ENCODE assay signal across 1 cellular context in genomic region chr6:28081486-28081751, GRCh38.
TF ChIP-seq lines count a peak whose summit lies in the region.

No MANE protein-coding gene starts in this region.

TF ChIP-seq in IMR-90, 13 proteins besides CTCF, POLR2A, EP300 and RAD21 (continued from another document):
- TF ChIP-seq, protein P1, sequence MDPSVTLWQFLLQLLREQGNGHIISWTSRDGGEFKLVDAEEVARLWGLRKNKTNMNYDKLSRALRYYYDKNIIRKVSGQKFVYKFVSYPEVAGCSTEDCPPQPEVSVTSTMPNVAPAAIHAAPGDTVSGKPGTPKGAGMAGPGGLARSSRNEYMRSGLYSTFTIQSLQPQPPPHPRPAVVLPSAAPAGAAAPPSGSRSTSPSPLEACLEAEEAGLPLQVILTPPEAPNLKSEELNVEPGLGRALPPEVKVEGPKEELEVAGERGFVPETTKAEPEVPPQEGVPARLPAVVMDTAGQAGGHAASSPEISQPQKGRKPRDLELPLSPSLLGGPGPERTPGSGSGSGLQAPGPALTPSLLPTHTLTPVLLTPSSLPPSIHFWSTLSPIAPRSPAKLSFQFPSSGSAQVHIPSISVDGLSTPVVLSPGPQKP (IDR thresholded peaks at IDR 0.05; ENCODE audit: borderline replicate concordance, low read depth, low read length) = no peak
- no peak for TF ChIP-seq NFE2L2 (IDR thresholded peaks at IDR 0.05; ENCODE audit: low read depth, low read length)
- TF ChIP-seq MAZ (IDR thresholded peaks at IDR 0.05; ENCODE audit: borderline replicate concordance, low read depth, low read length) = no peak
- no peak for TF ChIP-seq USF2 (IDR thresholded peaks at IDR 0.05; ENCODE audit: low read depth, low read length)
- TF ChIP-seq BHLHE40 (IDR thresholded peaks at IDR 0.05; ENCODE audit: low read depth, low read length) = no peak
- TF ChIP-seq FOS (IDR thresholded peaks at IDR 0.05; ENCODE audit: low read depth, low read length) = no peak
